8 cellular contexts compared by ENCODE assay signal in the genomic region with DNA sequence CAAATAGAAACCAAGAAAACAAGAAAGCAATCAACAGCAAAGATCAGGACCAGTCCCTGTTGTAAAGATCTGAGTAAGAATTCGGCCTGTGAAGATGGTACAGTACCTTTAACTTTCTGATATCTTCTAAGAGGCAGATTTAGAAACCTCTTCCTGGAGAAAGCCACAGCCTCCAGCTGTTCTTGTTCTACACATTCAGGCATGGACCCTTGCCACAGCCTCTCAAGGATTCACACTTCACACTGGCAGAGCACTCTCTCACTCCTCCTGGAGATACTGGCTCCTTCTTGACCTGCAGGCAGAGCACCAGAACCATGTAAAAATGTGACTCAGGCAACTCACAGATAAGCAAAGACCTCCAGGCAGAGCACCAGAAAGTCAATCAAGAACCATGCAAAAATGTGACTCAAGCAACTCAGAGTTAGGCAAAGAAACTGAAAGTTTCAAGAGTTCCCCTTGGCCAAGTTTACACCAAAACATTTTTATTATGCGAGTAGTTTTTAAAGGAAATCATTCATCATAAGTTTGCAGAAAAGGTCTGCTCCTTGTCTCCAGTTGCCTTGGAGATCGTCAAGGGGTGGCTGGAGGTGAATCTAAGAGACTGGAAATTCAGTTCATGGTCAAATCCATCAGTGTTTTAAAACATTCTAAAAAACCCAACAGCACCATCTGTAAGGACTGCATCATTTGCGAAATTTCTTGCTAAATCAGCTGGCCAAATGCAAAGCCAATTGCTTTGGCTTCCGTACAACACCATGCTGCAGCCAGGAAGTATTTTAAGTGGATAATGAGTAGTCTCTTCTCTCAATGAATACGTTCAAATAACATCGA.
A peak's percentile ranks its signal among the peaks of the same experiment; 100 is the strongest.
DNase-seq lines count a peak whose midpoint lies in the region; ATAC-seq and TF ChIP-seq lines count a peak whose summit lies in the region.

No MANE protein-coding gene starts in this region.

- H2AFZ ChIP-seq in DND-41 (ENCODE audit: low read depth, low read length) = no peak overlapping the region

- no peaks in the 10 kb centered on the region for H3K27me3 ChIP-seq in DND-41 (ENCODE audit: insufficient read depth, low read length, poor library complexity)

- no peaks in the 10 kb centered on the region for H3K27me3 Mint-ChIP-seq in T-helper 17 cell
- no peaks in the 10 kb centered on the region for H3K27me3 Mint-ChIP-seq in nephron (ENCODE audit: low read depth)

- H3K4me3 Mint-ChIP-seq in T-helper 17 cell (peak overlapping the region; percentile 80), nephron (peak overlapping the region in 2 of 3 experiments; percentile 35 to 38)

- peaks cover 74% of the 10 kb centered on the region for H3K4me1 Mint-ChIP-seq in T-helper 17 cell
- H3K4me1 Mint-ChIP-seq in nephron = peaks cover 64% of the 10 kb centered on the region

- H3K9me3 ChIP-seq in DND-41 (ENCODE audit: insufficient read depth, low read length, severe bottlenecking) (no peaks in the 10 kb centered on the region), T-helper 17 cell (ENCODE audit: control insufficient read depth, low read length, poor library complexity, severe bottlenecking) (no peaks in the 10 kb centered on the region)

- H3K79me2 ChIP-seq in DND-41 (ENCODE audit: insufficient read depth, low read length) = no peaks in the 10 kb centered on the region

- H3K36me3 ChIP-seq in DND-41 (ENCODE audit: insufficient read depth, low read length) = no peaks in the 10 kb centered on the region

- peak overlapping the region in 1 of 2 experiments; percentile 30; a peak in 2 of 4 replicates for H3K4me3 ChIP-seq in DND-41 (ENCODE audit: low read depth in 1 of 2, low read length in 2 of 2)

- peak overlapping the region; percentile 49 for H3K4me2 ChIP-seq in DND-41 (ENCODE audit: insufficient read depth, low read length)

- no peak overlapping the region for H3K9ac ChIP-seq in DND-41 (ENCODE audit: low read depth, low read length)

- H3K36me3 Mint-ChIP-seq in T-helper 17 cell (ENCODE audit: low read depth) (no peaks in the 10 kb centered on the region), nephron (ENCODE audit: low read depth) (no peaks in the 10 kb centered on the region)

- peak; percentile 56 for DNase-seq in DND-41
- no peak for DNase-seq in T-helper 17 cell
- DNase-seq in dermis blood vessel endothelial cell = peak; percentile 21
- no peak for DNase-seq in foreskin melanocyte
- no peak for DNase-seq in NCI-H2107 treated with DMSO at 0.1 percent for 48 hours (lab: John Stamatoyannopoulos, UW; ENCODE audit: unreplicated experiment)

- TF ChIP-seq CTCF in DND-41 (IDR thresholded peaks at IDR 0.05; ENCODE audit: borderline replicate concordance, extremely low read depth, low read length, poor library complexity, severe bottlenecking) (no peak), nephron (IDR thresholded peaks at IDR 0.05; ENCODE audit: unreplicated experiment in 3 of 3) (no peak)

- H3K4me1 ChIP-seq in DND-41 (ENCODE audit: insufficient read depth, low read length) = peaks cover 26% of the 10 kb centered on the region

- H4K20me1 ChIP-seq in DND-41 (ENCODE audit: insufficient read depth, low read length) = no peaks in the 10 kb centered on the region

- H3K27ac ChIP-seq in DND-41 (ENCODE audit: low read length) = no peak overlapping the region

- peak; percentile 92 for ATAC-seq in DND-41 (ENCODE audit: insufficient read depth, low read depth)
- peak; percentile 74 for ATAC-seq in GM19351 (IDR thresholded peaks at IDR 0.05; ENCODE audit: unreplicated experiment)
- ATAC-seq in HG03378 (IDR thresholded peaks at IDR 0.05; ENCODE audit: unreplicated experiment) = peak; percentile 71
- ATAC-seq in T-helper 17 cell = peak; percentile 69

- peaks cover 5% of the 10 kb centered on the region for H3K9me3 Mint-ChIP-seq in nephron

- H3K27ac Mint-ChIP-seq in T-helper 17 cell (peak overlapping the region; percentile 91), nephron (peak overlapping the region; percentile 72 to 96 (median 94))

Comparison
In these comparisons a context has a peak if more than half of its experiments do, and no peak if none do; other contexts are left out.
1. DNase-seq: peak in DND-41 (single experiment) and dermis blood vessel endothelial cell (single experiment); none in T-helper 17 cell (0 of 3), foreskin melanocyte (single experiment) and NCI-H2107 treated with DMSO at 0.1 percent for 48 hours (single experiment).
2. Peak in every context shown above with its lines, with median percentiles within 50 percentile points of each other: ATAC-seq.